ENCODE assay signal across 1 cellular context in genomic region chr12:54129028-54129903, GRCh38.
TF ChIP-seq lines count a peak whose summit lies in the region.

No MANE protein-coding gene starts in this region.

TF ChIP-seq in endothelial cell of umbilical vein, 7 proteins besides CTCF, POLR2A, EP300 and RAD21 (continued from another document):
- TF ChIP-seq GATA2 (IDR thresholded peaks at IDR 0.05; ENCODE audit: insufficient read depth, insufficient read length, low read depth, low read length): no peak
- peak; percentile 33 for TF ChIP-seq EZH2 (IDR thresholded peaks at IDR 0.05; ENCODE audit: borderline replicate concordance, low read depth, low read length, severe bottlenecking)
